In the genomic region with DNA sequence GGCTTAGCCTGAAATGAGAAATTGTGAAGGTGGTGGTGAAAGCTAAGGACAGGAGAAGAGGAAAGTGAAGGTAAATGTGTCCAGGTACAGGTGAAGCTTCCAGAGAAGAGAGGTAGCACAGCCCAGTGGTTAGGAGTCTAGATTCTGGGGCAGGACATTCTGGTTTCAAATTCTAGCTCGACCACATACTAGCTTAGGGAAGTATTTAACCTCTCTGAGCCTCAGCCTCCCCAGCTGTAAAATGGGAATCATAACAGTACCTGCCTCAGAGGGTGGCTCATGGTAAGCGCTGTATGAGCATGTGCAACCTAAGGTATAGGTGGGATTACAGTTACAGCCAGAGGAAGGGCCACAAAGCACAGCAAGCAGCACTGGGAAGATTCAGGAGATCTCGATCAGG, we compare ENCODE assay signal across 2 cellular contexts.
TF ChIP-seq lines count a peak whose summit lies in the region.

No MANE protein-coding gene starts in this region.

TF ChIP-seq in GM23338, 12 proteins besides CTCF, POLR2A, EP300 and RAD21:
- TF ChIP-seq, protein P1, sequence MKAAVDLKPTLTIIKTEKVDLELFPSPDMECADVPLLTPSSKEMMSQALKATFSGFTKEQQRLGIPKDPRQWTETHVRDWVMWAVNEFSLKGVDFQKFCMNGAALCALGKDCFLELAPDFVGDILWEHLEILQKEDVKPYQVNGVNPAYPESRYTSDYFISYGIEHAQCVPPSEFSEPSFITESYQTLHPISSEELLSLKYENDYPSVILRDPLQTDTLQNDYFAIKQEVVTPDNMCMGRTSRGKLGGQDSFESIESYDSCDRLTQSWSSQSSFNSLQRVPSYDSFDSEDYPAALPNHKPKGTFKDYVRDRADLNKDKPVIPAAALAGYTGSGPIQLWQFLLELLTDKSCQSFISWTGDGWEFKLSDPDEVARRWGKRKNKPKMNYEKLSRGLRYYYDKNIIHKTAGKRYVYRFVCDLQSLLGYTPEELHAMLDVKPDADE (IDR thresholded peaks at IDR 0.05), result no peak
- no peak for TF ChIP-seq EZH2phosphoT487 (IDR thresholded peaks at IDR 0.05; ENCODE audit: unreplicated experiment)
- no peak for TF ChIP-seq STAT1 (IDR thresholded peaks at IDR 0.05; ENCODE audit: unreplicated experiment)
- TF ChIP-seq, protein P2, sequence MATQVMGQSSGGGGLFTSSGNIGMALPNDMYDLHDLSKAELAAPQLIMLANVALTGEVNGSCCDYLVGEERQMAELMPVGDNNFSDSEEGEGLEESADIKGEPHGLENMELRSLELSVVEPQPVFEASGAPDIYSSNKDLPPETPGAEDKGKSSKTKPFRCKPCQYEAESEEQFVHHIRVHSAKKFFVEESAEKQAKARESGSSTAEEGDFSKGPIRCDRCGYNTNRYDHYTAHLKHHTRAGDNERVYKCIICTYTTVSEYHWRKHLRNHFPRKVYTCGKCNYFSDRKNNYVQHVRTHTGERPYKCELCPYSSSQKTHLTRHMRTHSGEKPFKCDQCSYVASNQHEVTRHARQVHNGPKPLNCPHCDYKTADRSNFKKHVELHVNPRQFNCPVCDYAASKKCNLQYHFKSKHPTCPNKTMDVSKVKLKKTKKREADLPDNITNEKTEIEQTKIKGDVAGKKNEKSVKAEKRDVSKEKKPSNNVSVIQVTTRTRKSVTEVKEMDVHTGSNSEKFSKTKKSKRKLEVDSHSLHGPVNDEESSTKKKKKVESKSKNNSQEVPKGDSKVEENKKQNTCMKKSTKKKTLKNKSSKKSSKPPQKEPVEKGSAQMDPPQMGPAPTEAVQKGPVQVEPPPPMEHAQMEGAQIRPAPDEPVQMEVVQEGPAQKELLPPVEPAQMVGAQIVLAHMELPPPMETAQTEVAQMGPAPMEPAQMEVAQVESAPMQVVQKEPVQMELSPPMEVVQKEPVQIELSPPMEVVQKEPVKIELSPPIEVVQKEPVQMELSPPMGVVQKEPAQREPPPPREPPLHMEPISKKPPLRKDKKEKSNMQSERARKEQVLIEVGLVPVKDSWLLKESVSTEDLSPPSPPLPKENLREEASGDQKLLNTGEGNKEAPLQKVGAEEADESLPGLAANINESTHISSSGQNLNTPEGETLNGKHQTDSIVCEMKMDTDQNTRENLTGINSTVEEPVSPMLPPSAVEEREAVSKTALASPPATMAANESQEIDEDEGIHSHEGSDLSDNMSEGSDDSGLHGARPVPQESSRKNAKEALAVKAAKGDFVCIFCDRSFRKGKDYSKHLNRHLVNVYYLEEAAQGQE (IDR thresholded peaks at IDR 0.05; ENCODE audit: unreplicated experiment), result no peak
- no peak for TF ChIP-seq ZNF331 (CRISPR knock-in tag; IDR thresholded peaks at IDR 0.05; ENCODE audit: low read depth)
- TF ChIP-seq POLR2AphosphoS5 (IDR thresholded peaks at IDR 0.05; ENCODE audit: low read depth), result no peak
- TF ChIP-seq CREB1 (CRISPR knock-in tag; IDR thresholded peaks at IDR 0.05; ENCODE audit: low read depth), result no peak
- no peak for TF ChIP-seq ZNF114 (CRISPR knock-in tag; IDR thresholded peaks at IDR 0.05)

TF ChIP-seq in K562, 482 proteins besides CTCF, POLR2A, EP300 and RAD21:
- TF ChIP-seq RBM25 (IDR thresholded peaks at IDR 0.05; ENCODE audit: low read depth, low read length, severe bottlenecking), result peak; percentile 58
- no peak for TF ChIP-seq DMBX1 (CRISPR knock-in tag; IDR thresholded peaks at IDR 0.05; ENCODE audit: borderline replicate concordance)
- TF ChIP-seq ATF7 (IDR thresholded peaks at IDR 0.05), result no peak
- no peak for TF ChIP-seq ILK (tag; IDR thresholded peaks at IDR 0.05; ENCODE audit: borderline replicate concordance, low read depth)
- no peak for TF ChIP-seq PHF8 (IDR thresholded peaks at IDR 0.05; ENCODE audit: borderline replicate concordance, low read length)
- TF ChIP-seq, protein P3, sequence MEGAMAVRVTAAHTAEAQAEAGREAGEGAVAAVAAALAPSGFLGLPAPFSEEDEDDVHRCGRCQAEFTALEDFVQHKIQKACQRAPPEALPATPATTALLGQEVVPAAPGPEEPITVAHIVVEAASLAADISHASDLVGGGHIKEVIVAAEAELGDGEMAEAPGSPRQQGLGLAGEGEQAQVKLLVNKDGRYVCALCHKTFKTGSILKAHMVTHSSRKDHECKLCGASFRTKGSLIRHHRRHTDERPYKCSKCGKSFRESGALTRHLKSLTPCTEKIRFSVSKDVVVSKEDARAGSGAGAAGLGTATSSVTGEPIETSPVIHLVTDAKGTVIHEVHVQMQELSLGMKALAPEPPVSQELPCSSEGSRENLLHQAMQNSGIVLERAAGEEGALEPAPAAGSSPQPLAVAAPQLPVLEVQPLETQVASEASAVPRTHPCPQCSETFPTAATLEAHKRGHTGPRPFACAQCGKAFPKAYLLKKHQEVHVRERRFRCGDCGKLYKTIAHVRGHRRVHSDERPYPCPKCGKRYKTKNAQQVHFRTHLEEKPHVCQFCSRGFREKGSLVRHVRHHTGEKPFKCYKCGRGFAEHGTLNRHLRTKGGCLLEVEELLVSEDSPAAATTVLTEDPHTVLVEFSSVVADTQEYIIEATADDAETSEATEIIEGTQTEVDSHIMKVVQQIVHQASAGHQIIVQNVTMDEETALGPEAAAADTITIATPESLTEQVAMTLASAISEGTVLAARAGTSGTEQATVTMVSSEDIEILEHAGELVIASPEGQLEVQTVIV (CRISPR knock-in tag; IDR thresholded peaks at IDR 0.05; ENCODE audit: borderline replicate concordance), result no peak
- TF ChIP-seq BMI1 (IDR thresholded peaks at IDR 0.05; ENCODE audit: low read length), result no peak
- no peak for TF ChIP-seq ZNF778 (CRISPR knock-in tag; IDR thresholded peaks at IDR 0.05)
- TF ChIP-seq, protein P4, sequence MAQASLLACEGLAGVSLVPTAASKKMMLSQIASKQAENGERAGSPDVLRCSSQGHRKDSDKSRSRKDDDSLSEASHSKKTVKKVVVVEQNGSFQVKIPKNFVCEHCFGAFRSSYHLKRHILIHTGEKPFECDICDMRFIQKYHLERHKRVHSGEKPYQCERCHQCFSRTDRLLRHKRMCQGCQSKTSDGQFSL (CRISPR knock-in tag; IDR thresholded peaks at IDR 0.05), result no peak
- TF ChIP-seq, protein P4 (tag; IDR thresholded peaks at IDR 0.05), result no peak
- TF ChIP-seq, protein P5, sequence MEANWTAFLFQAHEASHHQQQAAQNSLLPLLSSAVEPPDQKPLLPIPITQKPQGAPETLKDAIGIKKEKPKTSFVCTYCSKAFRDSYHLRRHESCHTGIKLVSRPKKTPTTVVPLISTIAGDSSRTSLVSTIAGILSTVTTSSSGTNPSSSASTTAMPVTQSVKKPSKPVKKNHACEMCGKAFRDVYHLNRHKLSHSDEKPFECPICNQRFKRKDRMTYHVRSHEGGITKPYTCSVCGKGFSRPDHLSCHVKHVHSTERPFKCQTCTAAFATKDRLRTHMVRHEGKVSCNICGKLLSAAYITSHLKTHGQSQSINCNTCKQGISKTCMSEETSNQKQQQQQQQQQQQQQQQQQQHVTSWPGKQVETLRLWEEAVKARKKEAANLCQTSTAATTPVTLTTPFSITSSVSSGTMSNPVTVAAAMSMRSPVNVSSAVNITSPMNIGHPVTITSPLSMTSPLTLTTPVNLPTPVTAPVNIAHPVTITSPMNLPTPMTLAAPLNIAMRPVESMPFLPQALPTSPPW (CRISPR knock-in tag; IDR thresholded peaks at IDR 0.05), result no peak
- TF ChIP-seq ESRRA (IDR thresholded peaks at IDR 0.05; ENCODE audit: borderline replicate concordance, low read depth), result peak; percentile 64; the same call in 1 of the 2 replicates
- no peak for TF ChIP-seq TAF9B (IDR thresholded peaks at IDR 0.05; ENCODE audit: partially characterized antibody)
